34 cellular contexts compared by ENCODE assay signal in genomic region chr6:105028898-105029297, GRCh38.
"Had no signal": no experiment of that assay in that cellular context is flagged by ENCODE, and none has a peak within 500 bp of the region (broad histone marks: within the 10 kb centered on the region; RNA-seq: fewer than 3 reads in every experiment).

No MANE protein-coding gene starts in this region.

- H3K27me3 ChIP-seq: body of pancreas, brain microvascular endothelial cell, breast epithelium had no signal

- H3K9me3 ChIP-seq: adrenal gland, body of pancreas, breast epithelium had no signal

- ATAC-seq: activated CD4-positive, alpha-beta T cell treated with anti-CD3 and anti-CD28 coated beads for 36 hours; activated CD8-positive, alpha-beta memory T cell treated with anti-CD3 and anti-CD28 coated beads, Interleukin-2, amount 10 ng/mL, durations not matched to agents 7 days and 5 days; activated CD8-positive, alpha-beta T cell treated with anti-CD3 and anti-CD28 coated beads, Interleukin-2, amount 10 ng/mL, durations not matched to agents 7 days and 5 days; activated naive CD4-positive, alpha-beta T cell treated with anti-CD3 and anti-CD28 coated beads, Interleukin-2, amount 50 U/mL, for 72 hours; body of pancreas had no signal

- DNase-seq: activated B cell treated with CpG ODN at 0.5 μM for 24 hours; activated CD4-positive, alpha-beta memory T cell treated with anti-CD3 and anti-CD28 coated beads, Interleukin-2, amount 10 ng/mL, durations not matched to agents 7 days and 5 days; activated CD4-positive, alpha-beta T cell treated with anti-CD3 and anti-CD28 coated beads for 1 hour; activated CD4-positive, alpha-beta T cell treated with anti-CD3 and anti-CD28 coated beads for 36 hours; activated CD4-positive, alpha-beta T cell treated with anti-CD3 and anti-CD28 coated beads for 48 hours; activated CD4-positive, alpha-beta T cell treated with anti-CD3 and anti-CD28 coated beads, Interleukin-2, amount 10 ng/mL, durations not matched to agents 7 days and 5 days; activated CD4-positive, alpha-beta T cell treated with anti-CD3 and anti-CD28 coated beads, Interleukin-2, amount 50 U/mL, for 48 hours; activated CD8-positive, alpha-beta memory T cell treated with anti-CD3 and anti-CD28 coated beads for 24 hours; activated CD8-positive, alpha-beta memory T cell treated with anti-CD3 and anti-CD28 coated beads, Interleukin-2, amount 10 ng/mL, durations not matched to agents 7 days and 5 days; activated CD8-positive, alpha-beta memory T cell treated with anti-CD3 and anti-CD28 coated beads, Interleukin-2, amount 50 U/mL, for 48 hours; activated CD8-positive, alpha-beta T cell treated with anti-CD3 and anti-CD28 coated beads, Interleukin-2, amount 10 ng/mL, durations not matched to agents 7 days and 5 days; activated effector memory CD4-positive, alpha-beta T cell treated with Interleukin-2 at 50 U/mL for 16 hours; activated gamma-delta T cell; activated naive CD4-positive, alpha-beta T cell; activated naive CD4-positive, alpha-beta T cell treated with anti-CD3 and anti-CD28 coated beads for 36 hours; activated naive CD4-positive, alpha-beta T cell treated with anti-CD3 and anti-CD28 coated beads, Interleukin-2, amount 50 U/mL, for 16 hours; activated naive CD8-positive, alpha-beta T cell treated with anti-CD3 and anti-CD28 coated beads for 36 hours; activated T-cell treated with anti-CD3 and anti-CD28 coated beads, Interleukin-2, amount 50 U/mL, for 24 hours; activated T-cell treated with anti-CD3 and anti-CD28 coated beads, Interleukin-2, amount 50 U/mL, for 48 hours; adrenal gland; amniotic stem cell; aorta; body of pancreas; brain microvascular endothelial cell; caudate nucleus; cerebellar nuclear complex; T-helper 1 cell; T-helper 2 cell; T-helper 9 cell had no signal

- H3K27ac ChIP-seq: adrenal gland, body of pancreas, brain microvascular endothelial cell, breast epithelium, VCaP had no signal

- H3K4me3 ChIP-seq: adrenal gland, body of pancreas, breast epithelium had no signal

- H3K36me3 ChIP-seq: adrenal gland, brain microvascular endothelial cell, breast epithelium had no signal

- H3K4me1 ChIP-seq: adrenal gland, body of pancreas, breast epithelium had no signal

- FAIRE-seq: astrocyte, TTC549 had no signal
